In genomic region chr7:47968852-47969774, GRCh38 we compare ENCODE assay signal across 8 cellular contexts. TPM values are rescaled to one million over a fixed set of nuclear protein-coding genes. Genes with fewer than 3 reads are reported as not detected.
A peak's percentile ranks its signal among the peaks of the same experiment; 100 is the strongest.
DNase-seq lines count a peak whose midpoint lies in the region; ATAC-seq and TF ChIP-seq lines count a peak whose summit lies in the region.

No MANE protein-coding gene starts in this region.

- H3K4me1 ChIP-seq in suprapubic skin: peaks cover 6% of the 10 kb centered on the region

- no peak for TF ChIP-seq EP300 in suprapubic skin (IDR thresholded peaks at IDR 0.05)

- no peak for TF ChIP-seq POLR2A in suprapubic skin (IDR thresholded peaks at IDR 0.05)

- no peaks in the 10 kb centered on the region for H3K27me3 ChIP-seq in suprapubic skin

- H3K27me3 Mint-ChIP-seq in endothelial cell (ENCODE audit: unreplicated experiment): no peaks in the 10 kb centered on the region

- H3K27ac ChIP-seq in suprapubic skin: no peak overlapping the region

- DNase-seq in AG08395 (ENCODE audit: low spot score) (peak; percentile 65), NCI-H446 (lab: John Stamatoyannopoulos, UW) (peak; percentile 6 to 63), endothelial cell (ENCODE audit: low spot score) (peak; percentile 84), myocyte (ENCODE audit: low read depth) (peak; percentile 83), suprapubic skin (ENCODE audit: low spot score in 2 of 2) (no peak)
- peak; percentile 72 for DNase-seq in activated CD8-positive, alpha-beta memory T cell treated with anti-CD3 and anti-CD28 coated beads for 24 hours

- peak; percentile 84 for TF ChIP-seq CTCF in endothelial cell (IDR thresholded peaks at IDR 0.05; ENCODE audit: unreplicated experiment)
- peak; percentile 25 to 75 for TF ChIP-seq CTCF in suprapubic skin (IDR thresholded peaks at IDR 0.05)

- H3K36me3 ChIP-seq in suprapubic skin: peaks cover 69% of the 10 kb centered on the region

- no peaks in the 10 kb centered on the region for H3K9me3 Mint-ChIP-seq in endothelial cell (ENCODE audit: unreplicated experiment)

- WGBS in suprapubic skin: 58% methylated on average over 5 of the region's 5 CpGs

- H3K9me3 ChIP-seq in suprapubic skin: no peaks in the 10 kb centered on the region

- peaks cover 3% of the 10 kb centered on the region for H3K4me1 Mint-ChIP-seq in endothelial cell (ENCODE audit: unreplicated experiment)

- ATAC-seq in GM18498 (IDR thresholded peaks at IDR 0.05; ENCODE audit: unreplicated experiment) (peak; percentile 82), HG03097 (IDR thresholded peaks at IDR 0.05; ENCODE audit: low FRiP score, unreplicated experiment) (peak; percentile 57)

- peaks cover 56% of the 10 kb centered on the region for H3K36me3 Mint-ChIP-seq in endothelial cell (ENCODE audit: low read depth, unreplicated experiment)

- H3K27ac Mint-ChIP-seq in endothelial cell (ENCODE audit: unreplicated experiment): peak overlapping the region; percentile 53

- no peak overlapping the region for H3K4me3 ChIP-seq in suprapubic skin

- no peak overlapping the region for H3K4me3 Mint-ChIP-seq in endothelial cell (ENCODE audit: unreplicated experiment)

RNA-seq across cellular contexts. Expression of gene HUS1, which starts 10.3 kb away (rescaled TPM):
- total RNA-seq in endothelial cell (ENCODE audit: unreplicated experiment) (27.4 TPM), myocyte (47.0 and 73.0 TPM in 2 replicates), suprapubic skin (10 to 100 TPM; 14.4 to 56.2 (median 21.5) TPM)
- 27.0 TPM for polyA plus RNA-seq in myocyte (2012)

RNA-seq across cellular contexts. Expression of gene PKD1L1, which starts 20.8 kb away (rescaled TPM):
- total RNA-seq in endothelial cell (ENCODE audit: unreplicated experiment): 4.8 TPM
- total RNA-seq in myocyte: 0.03 and 0.10 TPM in 2 replicates
- polyA plus RNA-seq in myocyte (2012): 0.47 TPM
- total RNA-seq in suprapubic skin: 1 to 10 TPM in 1 of 4 donors, under 1 TPM in 1, not detected in 2; 0.11 to 2.6 TPM

RNA-seq across cellular contexts. Expression of gene SUN3, which starts 59.8 kb away (rescaled TPM):
- total RNA-seq in endothelial cell (ENCODE audit: unreplicated experiment) (not detected), myocyte (0.32 TPM in 1 of 2 replicates, not detected in the other), suprapubic skin (not detected)
- 0.20 TPM for polyA plus RNA-seq in myocyte (2012)

Comparison
In these comparisons a context has a peak if more than half of its experiments do, and no peak if none do; other contexts are left out.
1. DNase-seq: peak in AG08395 (single experiment), NCI-H446 (2 of 2), activated CD8-positive, alpha-beta memory T cell treated with anti-CD3 and anti-CD28 coated beads for 24 hours (single experiment), endothelial cell (single experiment) and myocyte (single experiment); none in suprapubic skin (0 of 2).